In genomic region chr1:151192047-151192446, GRCh38 we compare ENCODE assay signal across 21 cellular contexts. TPM values are rescaled to one million over a fixed set of nuclear protein-coding genes. Genes with fewer than 3 reads are reported as not detected.
"Had no signal": no experiment of that assay in that cellular context is flagged by ENCODE, and none has a peak within 500 bp of the region (broad histone marks: within the 10 kb centered on the region; RNA-seq: fewer than 3 reads in every experiment).

No MANE protein-coding gene starts in this region.

- H3K4me3 Mint-ChIP-seq: dendritic cell treated with granulocyte-macrophage colony-stimulating factor and Interleukin-4, amounts not matched to agents 40 ng/mL and 50 ng/mL, for 4 days; mesothelial cell of epicardium; natural killer cell; stimulated activated memory B cell treated with anti-CD40 and anti-IgM and Interleukin-4, amounts not matched to agents 10 μg/mL and 1 μg/mL and 100 μg/mL, for 72 hours; stimulated activated naive CD8-positive, alpha-beta T cell treated with anti-CD3 and anti-CD28 coated beads, Interleukin-15, Interleukin-2, amounts not matched to agents 100 ng/mL and 50 ng/mL, for 24 hours had no signal

- ATAC-seq: gastroesophageal sphincter; left lobe of liver; natural killer cell; pancreas; right cardiac atrium; stimulated activated memory B cell treated with anti-CD40 and anti-IgM and Interleukin-4, amounts not matched to agents 10 μg/mL and 1 μg/mL and 100 μg/mL, for 72 hours had no signal

- H3K36me3 Mint-ChIP-seq: natural killer cell; stimulated activated memory B cell treated with anti-CD40 and anti-IgM and Interleukin-4, amounts not matched to agents 10 μg/mL and 1 μg/mL and 100 μg/mL, for 72 hours had no signal

- H3K27me3 ChIP-seq: esophagus squamous epithelium, gastroesophageal sphincter, pancreas, transverse colon had no signal

- H3K9me3 Mint-ChIP-seq: dendritic cell treated with granulocyte-macrophage colony-stimulating factor and Interleukin-4, amounts not matched to agents 40 ng/mL and 50 ng/mL, for 4 days; mesothelial cell of epicardium; natural killer cell; stimulated activated memory B cell treated with anti-CD40 and anti-IgM and Interleukin-4, amounts not matched to agents 10 μg/mL and 1 μg/mL and 100 μg/mL, for 72 hours; stimulated activated naive CD8-positive, alpha-beta T cell treated with anti-CD3 and anti-CD28 coated beads, Interleukin-15, Interleukin-2, amounts not matched to agents 100 ng/mL and 50 ng/mL, for 24 hours had no signal

- H3K4me3 ChIP-seq: esophagus squamous epithelium, gastroesophageal sphincter, pancreas, thoracic aorta, transverse colon had no signal

- DNase-seq: esophagus squamous epithelium; foreskin fibroblast; glutamatergic neuron; islet precursor cell; mammary epithelial cell; natural killer cell; occipital lobe; pancreas; right cardiac atrium; stimulated activated CD4-positive, alpha-beta T cell treated with anti-CD3 and anti-CD28 coated beads, Interleukin-15, amount 100 ng/mL, for 24 hours; stimulated activated CD4-positive, alpha-beta T cell treated with anti-CD3 and anti-CD28 coated beads, Interleukin-1b, Interleukin-23, amount 100 ng/mL, for 48 hours; stimulated activated CD4-positive, alpha-beta T cell treated with anti-CD3 and anti-CD28 coated beads, Interleukin-4, amount 100 ng/mL, for 24 hours; transverse colon had no signal

- H3K36me3 ChIP-seq: esophagus squamous epithelium, gastroesophageal sphincter, pancreas, thoracic aorta, transverse colon had no signal

- H3K27me3 Mint-ChIP-seq: stimulated activated memory B cell treated with anti-CD40 and anti-IgM and Interleukin-4, amounts not matched to agents 10 μg/mL and 1 μg/mL and 100 μg/mL, for 72 hours; stimulated activated naive CD8-positive, alpha-beta T cell treated with anti-CD3 and anti-CD28 coated beads, Interleukin-15, Interleukin-2, amounts not matched to agents 100 ng/mL and 50 ng/mL, for 24 hours had no signal

- H3K9me3 ChIP-seq: esophagus squamous epithelium, gastroesophageal sphincter, pancreas, thoracic aorta, transverse colon had no signal

- H3K27ac Mint-ChIP-seq: dendritic cell treated with granulocyte-macrophage colony-stimulating factor and Interleukin-4, amounts not matched to agents 40 ng/mL and 50 ng/mL, for 4 days; mesothelial cell of epicardium; natural killer cell; progenitor cell of endocrine pancreas; stimulated activated memory B cell treated with anti-CD40 and anti-IgM and Interleukin-4, amounts not matched to agents 10 μg/mL and 1 μg/mL and 100 μg/mL, for 72 hours; stimulated activated naive CD8-positive, alpha-beta T cell treated with anti-CD3 and anti-CD28 coated beads, Interleukin-15, Interleukin-2, amounts not matched to agents 100 ng/mL and 50 ng/mL, for 24 hours had no signal

- H3K27ac ChIP-seq: esophagus squamous epithelium, gastroesophageal sphincter, pancreas, thoracic aorta, transverse colon had no signal

RNA-seq across cellular contexts. Expression of gene TMOD4, which starts 16.3 kb away (rescaled TPM):
- total RNA-seq: esophagus squamous epithelium, mammary epithelial cell, occipital lobe, right cardiac atrium, thoracic aorta, transverse colon had no signal
- polyA plus RNA-seq: pancreas had no signal
